Comparison of ENCODE assay signal across 13 cellular contexts in the genomic region with DNA sequence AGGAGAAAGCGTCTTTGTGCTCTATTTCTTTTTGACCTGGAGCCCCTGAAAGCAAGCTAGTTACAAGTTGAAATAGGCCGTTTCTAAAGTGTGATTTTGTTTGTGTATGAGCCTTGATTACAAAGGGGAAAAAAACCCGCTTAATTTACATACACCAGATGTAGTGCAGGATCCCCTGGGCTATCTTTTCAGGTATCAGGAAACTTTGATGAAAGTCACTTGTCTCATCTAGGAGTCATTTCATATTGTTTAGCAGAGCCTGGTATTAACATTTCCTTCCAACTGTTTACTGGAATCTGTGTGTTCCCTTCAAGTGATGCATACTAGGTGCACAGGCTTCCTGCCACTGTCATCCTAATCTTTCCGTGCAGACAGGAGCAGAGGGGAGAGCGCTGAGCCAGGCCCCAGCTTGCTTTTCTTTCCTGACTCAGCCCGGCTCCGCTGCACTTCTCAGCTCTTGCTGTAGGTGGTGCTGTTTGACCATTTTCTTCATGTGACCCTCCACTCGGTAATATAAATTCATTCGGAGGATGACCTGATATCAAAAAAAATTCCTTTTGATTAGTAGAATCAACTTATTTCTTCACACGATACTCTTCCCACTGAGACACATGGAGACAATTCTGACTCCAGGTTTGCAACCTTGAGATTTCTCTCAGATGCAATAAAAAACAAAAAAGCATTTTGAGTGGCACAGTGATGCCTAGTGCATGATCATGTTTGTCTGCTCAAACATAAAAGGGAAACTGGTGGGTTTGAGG. TPM values are rescaled to one million over a fixed set of nuclear protein-coding genes. Genes with fewer than 3 reads are reported as not detected.
DNase-seq lines count a peak whose midpoint lies in the region; ATAC-seq and TF ChIP-seq lines count a peak whose summit lies in the region.
"Not testable (repeated sequence)": the region's sequence is repeated elsewhere in the genome, so short reads cannot be mapped to it uniquely, and the experiment has no call there.
"Had no signal": no experiment of that assay in that cellular context is flagged by ENCODE, and none has a peak within 500 bp of the region (broad histone marks: within the 10 kb centered on the region; RNA-seq: fewer than 3 reads in every experiment).

No MANE protein-coding gene starts in this region.

- H3K27ac Mint-ChIP-seq in GM23338; activated naive CD4-positive, alpha-beta T cell treated with anti-CD3 and anti-CD28 coated beads, Interleukin-2, amount 50 U/mL, for 72 hours: not testable (repeated sequence)

- peak; percentile 92 for ATAC-seq in GM19351 (IDR thresholded peaks at IDR 0.05; ENCODE audit: unreplicated experiment)
- ATAC-seq in GM23338, result peak; percentile 92
- ATAC-seq in HG03103 (IDR thresholded peaks at IDR 0.05; ENCODE audit: low read depth, unreplicated experiment), result peak; percentile 86
- ATAC-seq in activated naive CD4-positive, alpha-beta T cell treated with anti-CD3 and anti-CD28 coated beads, Interleukin-2, amount 50 U/mL, for 72 hours, result peak; percentile 74 to 85
- peak; percentile 84 for ATAC-seq in omental fat pad (ENCODE audit: low FRiP score)

- not testable (repeated sequence) for H3K36me3 ChIP-seq in GM23338 (ENCODE audit: insufficient read depth); OCI-LY3 (replicated peaks; ENCODE audit: low read depth, low read length); left ventricle myocardium inferior

- not testable (repeated sequence) for H4K20me1 ChIP-seq in GM23338 (replicated peaks; ENCODE audit: insufficient read depth); OCI-LY3 (ENCODE audit: insufficient read depth, low read length)

- not testable (repeated sequence) for H3K4me1 ChIP-seq in GM23338 (ENCODE audit: insufficient read depth); OCI-LY3 (ENCODE audit: low read length); left ventricle myocardium inferior

- intact Hi-C loops in left ventricle myocardium inferior (cut with micrococcal nuclease), result not testable (repeated sequence)

- H3K9ac ChIP-seq in OCI-LY3 (ENCODE audit: low read length), result not testable (repeated sequence)

- H3K36me3 Mint-ChIP-seq in GM23338 (ENCODE audit: low read depth); activated naive CD4-positive, alpha-beta T cell treated with anti-CD3 and anti-CD28 coated beads, Interleukin-2, amount 50 U/mL, for 72 hours: not testable (repeated sequence)

- H3K79me2 ChIP-seq in GM23338 (replicated peaks; ENCODE audit: insufficient read depth); OCI-LY3 (ENCODE audit: low read length): not testable (repeated sequence)

- H3K9me3 ChIP-seq in OCI-LY3 (ENCODE audit: insufficient read depth, low read length); left ventricle myocardium inferior (replicated peaks): not testable (repeated sequence)

- peaks cover 12% of the 10 kb centered on the region for H3K27me3 Mint-ChIP-seq in GM23338 (ENCODE audit: insufficient read depth, low read depth, poor library complexity)

- not testable (repeated sequence) for H3K4me3 Mint-ChIP-seq in GM23338

- TF ChIP-seq CTCF in C4-2B (conservative IDR thresholded peaks at IDR 0.05) (peak; percentile 55), GM23338 (conservative IDR thresholded peaks at IDR 0.05; ENCODE audit: low read depth in 2 of 2) (peak in 1 of 2 experiments; percentile 23; a peak in 1 of 4 replicates), left ventricle myocardium inferior (IDR thresholded peaks at IDR 0.05; ENCODE audit: borderline replicate concordance) (peak; percentile 47)
- not testable (repeated sequence) for TF ChIP-seq CTCF in OCI-LY3 (IDR thresholded peaks at IDR 0.05; ENCODE audit: low read depth, low read length); omental fat pad (IDR thresholded peaks at IDR 0.05)

- not testable (repeated sequence) for H2AFZ ChIP-seq in GM23338; OCI-LY3 (ENCODE audit: low read depth, low read length)

- not testable (repeated sequence) for H3K4me2 ChIP-seq in GM23338
- peak overlapping the region; percentile 24; the same call in 1 of the 2 replicates for H3K4me2 ChIP-seq in OCI-LY3 (ENCODE audit: low read length)

- H3K27ac ChIP-seq in C4-2B; GM23338 (ENCODE audit: low read depth); OCI-LY3 (ENCODE audit: low read length); left ventricle myocardium inferior (replicated peaks): not testable (repeated sequence)

- H3K9me3 Mint-ChIP-seq in GM23338; activated naive CD4-positive, alpha-beta T cell treated with anti-CD3 and anti-CD28 coated beads, Interleukin-2, amount 50 U/mL, for 72 hours: not testable (repeated sequence)

- peaks cover 39% of the 10 kb centered on the region for H3K27me3 ChIP-seq in GM23338 (ENCODE audit: insufficient read depth)
- not testable (repeated sequence) for H3K27me3 ChIP-seq in OCI-LY3 (ENCODE audit: low read depth, low read length); left ventricle myocardium inferior (ENCODE audit: low read depth)

- not testable (repeated sequence) for H3K4me3 ChIP-seq in GM23338; OCI-LY3 (ENCODE audit: low read length); left ventricle myocardium inferior

- not testable (repeated sequence) for H3K4me1 Mint-ChIP-seq in GM23338

- not testable (repeated sequence) for DNase-seq in GM23338 (ENCODE audit: low spot score); activated naive CD4-positive, alpha-beta T cell treated with anti-CD3 and anti-CD28 coated beads, Interleukin-2, amount 50 U/mL, for 72 hours (ENCODE audit: low spot score in 2 of 2); left ventricle myocardium inferior; omental fat pad (ENCODE audit: low spot score)

- not testable (repeated sequence) for H3K9me2 ChIP-seq in GM23338 (ENCODE audit: insufficient read depth)

- not testable (repeated sequence) for H3F3A ChIP-seq in GM23338 (replicated peaks; ENCODE audit: low read depth)

RNA-seq across cellular contexts. Expression of gene PGM5, which starts 14.0 kb away (rescaled TPM):
- not detected in 2 replicates for total RNA-seq in GM23338 (2014; rRNA removed; shearing (Covaris generic))
- polyA plus RNA-seq in GM23338 (2016; fragmentation: Nextera tagmentation; extraction: Ambion mirVana), result not detected in 2 replicates
- not detected for total RNA-seq in activated naive CD4-positive, alpha-beta T cell treated with anti-CD3 and anti-CD28 coated beads, Interleukin-2, amount 50 U/mL, for 72 hours
- total RNA-seq in left ventricle myocardium inferior (190 TPM), omental fat pad (10 to 100 TPM; 18.1 to 63.7 (median 26.3) TPM)
- total RNA-seq: A172; activated CD4-positive, alpha-beta memory T cell treated with anti-CD3 and anti-CD28 coated beads for 36 hours had no signal

RNA-seq across cellular contexts. Expression of gene FOXD4L3, which starts 39.8 kb away (rescaled TPM):
- total RNA-seq in GM23338 (2014; rRNA removed; shearing (Covaris generic)), result not detected in 2 replicates
- polyA plus RNA-seq in GM23338 (2016; fragmentation: Nextera tagmentation; extraction: Ambion mirVana), result not detected in 2 replicates
- under 1 TPM in 1 of 2 donors, not detected in 1; 0.18 TPM for total RNA-seq in activated naive CD4-positive, alpha-beta T cell treated with anti-CD3 and anti-CD28 coated beads, Interleukin-2, amount 50 U/mL, for 72 hours
- total RNA-seq in left ventricle myocardium inferior (not detected), omental fat pad (under 1 TPM in 1 of 4 donors, not detected in 3; 0.19 TPM)
- total RNA-seq: A172; activated CD4-positive, alpha-beta memory T cell treated with anti-CD3 and anti-CD28 coated beads for 36 hours; astrocyte; lung microvascular endothelial cell had no signal
- polyA plus RNA-seq: fibroblast of lung had no signal

Comparison
In these comparisons a context has a peak if more than half of its experiments do, and no peak if none do; other contexts are left out.
1. RNA of gene PGM5, which starts 14.0 kb away (total RNA-seq): 190 TPM in left ventricle myocardium inferior (single experiment) and 18.1 to 63.7 TPM in omental fat pad; not detected in GM23338 and not detected in activated naive CD4-positive, alpha-beta T cell treated with anti-CD3 and anti-CD28 coated beads, Interleukin-2, amount 50 U/mL, for 72 hours; every median in the first group is over 10 times any median in the second.
2. Peak in every context shown above with its lines, with median percentiles within 50 percentile points of each other: ATAC-seq.